In genomic region chr10:49081532-49082275, GRCh38 we compare ENCODE assay signal across 14 cellular contexts. TPM values are rescaled to one million over a fixed set of nuclear protein-coding genes. Genes with fewer than 3 reads are reported as not detected.
DNase-seq lines count a peak whose midpoint lies in the region; ATAC-seq and TF ChIP-seq lines count a peak whose summit lies in the region.
"Had no signal": no experiment of that assay in that cellular context is flagged by ENCODE, and none has a peak within 500 bp of the region (broad histone marks: within the 10 kb centered on the region; RNA-seq: fewer than 3 reads in every experiment).

No MANE protein-coding gene starts in this region.

- peaks cover 8 to 9% of the 10 kb centered on the region in 2 donors for H3K27me3 Mint-ChIP-seq in effector memory CD8-positive, alpha-beta T cell

- H3K9me3 Mint-ChIP-seq in effector memory CD8-positive, alpha-beta T cell: no peaks in the 10 kb centered on the region

- no peak overlapping the region for H3K4me3 Mint-ChIP-seq in effector memory CD8-positive, alpha-beta T cell

- no peak overlapping the region for H3K4me3 ChIP-seq in cardiac muscle cell
- H3K4me3 ChIP-seq: prostate gland had no signal

- no peaks in the 10 kb centered on the region for H3K27me3 ChIP-seq in cardiac muscle cell

- no peak overlapping the region for H3K27ac Mint-ChIP-seq in effector memory CD8-positive, alpha-beta T cell

- H3K36me3 Mint-ChIP-seq in effector memory CD8-positive, alpha-beta T cell (ENCODE audit: insufficient read depth): no peaks in the 10 kb centered on the region

- no peak for TF ChIP-seq CTCF in cardiac muscle cell (IDR thresholded peaks at IDR 0.05; ENCODE audit: low read depth, low read length)

- peak; percentile 14 for DNase-seq in DMS 273 treated with DMSO at 0.1 percent for 48 hours (lab: John Stamatoyannopoulos, UW)
- peak; percentile 39 to 48 for DNase-seq in cardiac muscle cell (ENCODE audit: low read depth in 1 of 2, low spot score in 1 of 2)
- DNase-seq in myocyte (ENCODE audit: low read depth): peak; percentile 35
- DNase-seq in activated CD8-positive, alpha-beta memory T cell treated with anti-CD3 and anti-CD28 coated beads for 24 hours: no peak
- no peak for DNase-seq in effector memory CD8-positive, alpha-beta T cell
- DNase-seq: activated T-cell treated with anti-CD3 and anti-CD28 coated beads, Interleukin-2, amount 50 U/mL, for 48 hours; central memory CD4-positive, alpha-beta T cell; DMS79; NCI-H524 treated with DMSO at 0.1 percent for 48 hours had no signal

- no peak for ATAC-seq in SK-N-SH treated with all-trans-retinoic acid at 6 μM for 48 hours
- ATAC-seq in HG02884 (IDR thresholded peaks at IDR 0.05; ENCODE audit: unreplicated experiment): no peak
- no peak for ATAC-seq in HG02571 (IDR thresholded peaks at IDR 0.05; ENCODE audit: unreplicated experiment)
- ATAC-seq in effector memory CD8-positive, alpha-beta T cell (replicated peaks): no peak

- H3K27ac ChIP-seq in cardiac muscle cell: peak overlapping the region; percentile 4
- H3K27ac ChIP-seq: prostate gland had no signal

- peaks cover 14% of the 10 kb centered on the region for H3K4me1 ChIP-seq in cardiac muscle cell (ENCODE audit: low read depth)
- H3K4me1 ChIP-seq: prostate gland had no signal

- no peaks in the 10 kb centered on the region for H3K36me3 ChIP-seq in cardiac muscle cell
- H3K36me3 ChIP-seq: prostate gland had no signal

- H3K4me1 Mint-ChIP-seq in effector memory CD8-positive, alpha-beta T cell (ENCODE audit: low read depth in 2 of 2): peaks cover 0 to 1% of the 10 kb centered on the region in 2 donors

- no peaks in the 10 kb centered on the region for H3K9me3 ChIP-seq in cardiac muscle cell (ENCODE audit: low read depth)
- H3K9me3 ChIP-seq: prostate gland had no signal

TF ChIP-seq in SK-N-SH treated with all-trans-retinoic acid at 6 μM for 48 hours, 23 proteins besides CTCF, POLR2A, EP300 and RAD21:
- TF ChIP-seq, protein P1, sequence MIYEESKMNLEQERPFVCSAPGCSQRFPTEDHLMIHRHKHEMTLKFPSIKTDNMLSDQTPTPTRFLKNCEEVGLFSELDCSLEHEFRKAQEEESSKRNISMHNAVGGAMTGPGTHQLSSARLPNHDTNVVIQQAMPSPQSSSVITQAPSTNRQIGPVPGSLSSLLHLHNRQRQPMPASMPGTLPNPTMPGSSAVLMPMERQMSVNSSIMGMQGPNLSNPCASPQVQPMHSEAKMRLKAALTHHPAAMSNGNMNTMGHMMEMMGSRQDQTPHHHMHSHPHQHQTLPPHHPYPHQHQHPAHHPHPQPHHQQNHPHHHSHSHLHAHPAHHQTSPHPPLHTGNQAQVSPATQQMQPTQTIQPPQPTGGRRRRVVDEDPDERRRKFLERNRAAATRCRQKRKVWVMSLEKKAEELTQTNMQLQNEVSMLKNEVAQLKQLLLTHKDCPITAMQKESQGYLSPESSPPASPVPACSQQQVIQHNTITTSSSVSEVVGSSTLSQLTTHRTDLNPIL (CRISPR knock-in tag; IDR thresholded peaks at IDR 0.05; ENCODE audit: low read depth): no peak
- peak; percentile 28; the same call in 1 of the 2 replicates for TF ChIP-seq TCF4 (CRISPR knock-in tag; IDR thresholded peaks at IDR 0.05; ENCODE audit: borderline replicate concordance)
TF ChIP-seq in SK-N-SH treated with all-trans-retinoic acid at 6 μM for 48 hours: peak in this region for 1.

RNA-seq across cellular contexts. Expression of gene VSTM4, which starts 33.6 kb away (rescaled TPM):
- total RNA-seq in cardiac muscle cell (2.3 and 6.0 TPM in 2 replicates), myocyte (21.5 and 25.2 TPM in 2 replicates)
- 3.6 and 6.8 TPM in 2 replicates for polyA plus RNA-seq in cardiac muscle cell
- polyA plus RNA-seq in myocyte (2012): 13.8 TPM

RNA-seq across cellular contexts. Expression of gene FAM170B, which starts 52.1 kb away (rescaled TPM):
- total RNA-seq in cardiac muscle cell (not detected in 2 replicates), myocyte (not detected in 2 replicates)
- polyA plus RNA-seq in cardiac muscle cell: not detected in 2 replicates
- not detected for polyA plus RNA-seq in myocyte (2012)
- total RNA-seq: lower leg skin, prostate gland had no signal

Comparison
In these comparisons a context has a peak if more than half of its experiments do, and no peak if none do; other contexts are left out.
1. DNase-seq: peak in DMS 273 treated with DMSO at 0.1 percent for 48 hours (single experiment), cardiac muscle cell (2 of 2) and myocyte (single experiment); none in activated CD8-positive, alpha-beta memory T cell treated with anti-CD3 and anti-CD28 coated beads for 24 hours (single experiment) and effector memory CD8-positive, alpha-beta T cell (0 of 3).